Comparison of ENCODE assay signal across 8 cellular contexts in genomic region chr1:32335619-32335950, GRCh38. TPM values are rescaled to one million over a fixed set of nuclear protein-coding genes. Genes with fewer than 3 reads are reported as not detected.
A peak's percentile ranks its signal among the peaks of the same experiment; 100 is the strongest.
DNase-seq lines count a peak whose midpoint lies in the region; ATAC-seq and TF ChIP-seq lines count a peak whose summit lies in the region.

No MANE protein-coding gene starts in this region.

- H3K27ac ChIP-seq in cardiac muscle cell (peak overlapping the region; percentile 80), VCaP (peak overlapping the region; percentile 92), upper lobe of left lung (peak overlapping the region; percentile 60 to 89 (median 78))

- TF ChIP-seq EP300 in upper lobe of left lung (IDR thresholded peaks at IDR 0.05): no peak

- ATAC-seq in Right ventricle myocardium inferior (no peak), left lobe of liver (peak; percentile 16), upper lobe of left lung (ENCODE audit: low FRiP score in 2 of 2) (no peak)

- H3K4me3 ChIP-seq in cardiac muscle cell: peak overlapping the region; percentile 100
- H3K4me3 ChIP-seq in upper lobe of left lung: peak overlapping the region; percentile 63 to 87 (median 79)

- no peak for TF ChIP-seq CTCF in cardiac muscle cell (IDR thresholded peaks at IDR 0.05; ENCODE audit: low read depth, low read length)
- TF ChIP-seq CTCF in VCaP (conservative IDR thresholded peaks at IDR 0.05): no peak
- no peak for TF ChIP-seq CTCF in upper lobe of left lung (IDR thresholded peaks at IDR 0.05)
- no peak for TF ChIP-seq CTCF in HFFc6 (IDR thresholded peaks at IDR 0.05)

- peaks cover 7% of the 10 kb centered on the region for H3K4me1 ChIP-seq in cardiac muscle cell (ENCODE audit: low read depth)
- H3K4me1 ChIP-seq in upper lobe of left lung: peaks cover 41 to 64% (median 47%) of the 10 kb centered on the region in 4 donors

- intact Hi-C loops in Right ventricle myocardium inferior (cut with DNase I): no loop called here

- H3K27me3 ChIP-seq in cardiac muscle cell (no peaks in the 10 kb centered on the region), upper lobe of left lung (no peaks in the 10 kb centered on the region)

- 0 to 5% methylated on average over 1 to 8 of the region's 46 CpGs for whole genome bisulfite sequencing in upper lobe of left lung, 2 donors

- H3K36me3 ChIP-seq in cardiac muscle cell (peaks cover 21% of the 10 kb centered on the region), upper lobe of left lung (peaks cover 13 to 30% (median 20%) of the 10 kb centered on the region in 4 donors)

- H3K36me3 Mint-ChIP-seq in HFFc6 (ENCODE audit: low read depth): peaks cover 9% of the 10 kb centered on the region; the same call in 1 of the 2 replicates

- no peak overlapping the region for H3K27ac Mint-ChIP-seq in HFFc6

- H3K27me3 Mint-ChIP-seq in HFFc6 (ENCODE audit: insufficient read depth): peaks cover 4% of the 10 kb centered on the region

- H3K9me3 ChIP-seq in cardiac muscle cell (ENCODE audit: low read depth): no peaks in the 10 kb centered on the region
- no peaks in the 10 kb centered on the region for H3K9me3 ChIP-seq in upper lobe of left lung

- DNase-seq in cardiac muscle cell (ENCODE audit: low read depth in 1 of 2, low spot score in 1 of 2): no peak
- no peak for DNase-seq in Right ventricle myocardium inferior (ENCODE audit: missing footprints)
- no peak for DNase-seq in left lobe of liver (ENCODE audit: low spot score)
- no peak for DNase-seq in upper lobe of left lung
- no peak for DNase-seq in C1 segment of cervical spinal cord (lab: John Stamatoyannopoulos, UW)
- DNase-seq in HT-29 (ENCODE audit: low spot score): no peak
- DNase-seq in HFFc6: no peak

- H3K9me3 Mint-ChIP-seq in HFFc6: no peaks in the 10 kb centered on the region

- peaks cover 32% of the 10 kb centered on the region for H3K4me1 Mint-ChIP-seq in HFFc6 (ENCODE audit: low read depth)

- no peak overlapping the region for H3K4me3 Mint-ChIP-seq in HFFc6

- TF ChIP-seq POLR2A in upper lobe of left lung (IDR thresholded peaks at IDR 0.05): no peak

RNA-seq across cellular contexts. Expression of gene MARCKSL1, which starts 0.4 kb away (rescaled TPM):
- total RNA-seq in cardiac muscle cell: 263 and 317 TPM in 2 replicates
- polyA plus RNA-seq in cardiac muscle cell: 435 and 587 TPM in 2 replicates
- 28.5 TPM for total RNA-seq in Right ventricle myocardium inferior
- total RNA-seq in left lobe of liver: 13.6 TPM
- 10 to 100 TPM in 2 of 6 donors, 1 to 10 TPM in 4; 1.0 to 56.9 (median 9.4) TPM for total RNA-seq in upper lobe of left lung
- 384 TPM in 2 replicates for total RNA-seq in HT-29 (2014; rRNA removed; shearing (Covaris generic))
- 10 to 100 TPM in 4 of 6 experiments, 1 to 10 TPM in 2; 7.8 to 12.8 (median 11.4) TPM for total RNA-seq in HFFc6 (2021; fragmentation: NEBNext Ultra II Directional; extraction: Animal tissue kit (Norgen Biotek cat#: 25700))

RNA-seq across cellular contexts. Expression of gene FAM229A, which starts 26.7 kb away (rescaled TPM):
- total RNA-seq in cardiac muscle cell: 8.6 and 12.0 TPM in 2 replicates
- polyA plus RNA-seq in cardiac muscle cell: 8.7 and 12.3 TPM in 2 replicates
- total RNA-seq in Right ventricle myocardium inferior: 2.4 TPM
- total RNA-seq in left lobe of liver: 10.0 TPM
- total RNA-seq in upper lobe of left lung: 10 to 100 TPM in 3 of 6 donors, 1 to 10 TPM in 3; 4.3 to 43.0 (median 10.5) TPM
- total RNA-seq in HT-29 (2014; rRNA removed; shearing (Covaris generic)): 2.6 and 12.4 TPM in 2 replicates
- total RNA-seq in HFFc6 (2021; fragmentation: NEBNext Ultra II Directional; extraction: Animal tissue kit (Norgen Biotek cat#: 25700)): 1 to 10 TPM; 1.1 to 3.0 (median 1.7) TPM

RNA-seq across cellular contexts. Expression of gene TSSK3, which starts 26.8 kb away (rescaled TPM):
- total RNA-seq in cardiac muscle cell (2.3 and 8.0 TPM in 2 replicates), Right ventricle myocardium inferior (1.2 TPM), left lobe of liver (1.6 TPM), upper lobe of left lung (1 to 10 TPM in 4 of 6 donors, not detected in 2; 1.2 to 2.3 (median 1.8) TPM)
- 4.5 and 4.7 TPM in 2 replicates for polyA plus RNA-seq in cardiac muscle cell
- 0.08 and 1.8 TPM in 2 replicates for total RNA-seq in HT-29 (2014; rRNA removed; shearing (Covaris generic))
- total RNA-seq in HFFc6 (2021; fragmentation: NEBNext Ultra II Directional; extraction: Animal tissue kit (Norgen Biotek cat#: 25700)): 1 to 10 TPM in 1 of 6 experiments, under 1 TPM in 5; 0.38 to 1.2 (median 0.72) TPM

RNA-seq across cellular contexts. Expression of gene HDAC1, which starts 43.7 kb away (rescaled TPM):
- 67.6 and 76.9 TPM in 2 replicates for total RNA-seq in cardiac muscle cell
- 96.8 and 110 TPM in 2 replicates for polyA plus RNA-seq in cardiac muscle cell
- 40.6 TPM for total RNA-seq in Right ventricle myocardium inferior
- total RNA-seq in left lobe of liver: 29.8 TPM
- 10 to 100 TPM; 36.8 to 78.0 (median 48.8) TPM for total RNA-seq in upper lobe of left lung
- 185 and 200 TPM in 2 replicates for total RNA-seq in HT-29 (2014; rRNA removed; shearing (Covaris generic))
- total RNA-seq in HFFc6 (2021; fragmentation: NEBNext Ultra II Directional; extraction: Animal tissue kit (Norgen Biotek cat#: 25700)): 10 to 100 TPM; 78.5 to 94.9 (median 92.2) TPM

RNA-seq across cellular contexts. Expression of gene BSDC1, which starts 58.7 kb away (rescaled TPM):
- total RNA-seq in cardiac muscle cell (78.7 and 79.5 TPM in 2 replicates), Right ventricle myocardium inferior (41.8 TPM), left lobe of liver (58.6 TPM), upper lobe of left lung (100 to 1,000 TPM in 1 of 6 donors, 10 to 100 TPM in 5; 60.8 to 116 (median 68.9) TPM)
- 56.2 and 56.7 TPM in 2 replicates for polyA plus RNA-seq in cardiac muscle cell
- total RNA-seq in HT-29 (2014; rRNA removed; shearing (Covaris generic)): 48.3 and 54.4 TPM in 2 replicates
- total RNA-seq in HFFc6 (2021; fragmentation: NEBNext Ultra II Directional; extraction: Animal tissue kit (Norgen Biotek cat#: 25700)): 10 to 100 TPM; 52.9 to 65.5 (median 60.1) TPM
